In the genomic region with DNA sequence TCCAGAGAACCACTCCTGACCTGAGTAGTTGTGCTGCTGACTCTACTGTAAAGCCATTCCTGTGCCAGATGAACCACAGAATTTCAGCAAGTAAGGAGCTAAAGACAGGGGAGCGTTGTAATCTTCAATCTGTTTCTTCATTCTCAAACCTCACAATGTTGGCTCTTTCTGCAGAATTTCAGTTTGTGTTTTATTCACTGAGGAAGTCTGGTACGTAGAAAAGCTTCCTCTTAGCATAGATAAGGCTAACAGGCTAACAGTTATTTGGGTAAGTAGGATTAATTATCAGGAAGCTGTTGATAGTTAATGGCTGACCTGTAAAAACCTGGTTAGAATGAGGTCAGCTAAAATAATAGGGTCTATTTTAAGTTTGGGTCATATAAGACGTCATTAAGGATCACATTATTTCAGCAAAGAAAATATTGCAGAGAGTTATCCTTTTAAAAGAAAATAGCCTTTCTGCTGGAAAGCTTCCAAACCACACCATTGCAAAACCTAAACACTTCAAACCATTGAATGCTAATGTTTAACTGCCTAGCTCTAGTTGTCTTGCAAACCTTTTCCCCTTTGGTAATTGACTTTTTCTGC, we compare ENCODE assay signal across 1 cellular context.
TF ChIP-seq lines count a peak whose summit lies in the region.

No MANE protein-coding gene starts in this region.

TF ChIP-seq in HEK293, 187 proteins besides CTCF, POLR2A, EP300 and RAD21 (continued from another document):
- no peak for TF ChIP-seq ZSCAN18 (tag by site-specific recombination; IDR thresholded peaks at IDR 0.05)
- TF ChIP-seq ZFHX2 (tag by site-specific recombination; conservative IDR thresholded peaks at IDR 0.05): no peak
- no peak for TF ChIP-seq ZNF132 (tag by site-specific recombination; IDR thresholded peaks at IDR 0.05; ENCODE audit: borderline replicate concordance)
- TF ChIP-seq HOXA7 (CRISPR knock-in tag; IDR thresholded peaks at IDR 0.05; ENCODE audit: borderline replicate concordance): no peak
TF ChIP-seq in HEK293: peak in this region for 28.
